8 cellular contexts compared by ENCODE assay signal in the genomic region with DNA sequence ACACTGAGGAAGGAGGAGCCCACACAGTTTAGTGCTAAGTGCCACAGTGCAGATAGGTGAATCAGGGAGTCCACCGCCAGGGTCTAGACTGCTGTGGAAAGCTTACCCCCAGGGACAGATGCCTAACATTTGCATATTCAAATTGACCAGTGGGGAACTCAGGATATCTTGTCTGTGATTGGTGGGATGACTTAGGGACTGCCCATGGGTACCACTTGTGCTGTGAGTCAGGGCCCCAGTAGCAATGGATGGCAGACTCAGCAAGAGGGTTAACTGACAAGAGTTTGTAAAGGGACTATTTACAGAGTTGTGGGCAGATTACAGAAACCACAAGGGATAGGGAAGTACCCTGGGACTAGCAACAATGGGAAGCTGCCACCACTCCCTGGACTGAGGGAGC.
DNase-seq lines count a peak whose midpoint lies in the region; ATAC-seq, FAIRE-seq and TF ChIP-seq lines count a peak whose summit lies in the region.

No MANE protein-coding gene starts in this region.

- no peak overlapping the region for H3K27ac ChIP-seq in GM23248

- peak; percentile 84 for FAIRE-seq in GM12891 (lab: Jason Lieb, UNC)

- no peak for DNase-seq in GM12891 (ENCODE audit: insufficient read length, low spot score)
- DNase-seq in NAMALWA (ENCODE audit: low spot score) = peak; percentile 80
- peak; percentile 22 for DNase-seq in activated naive CD8-positive, alpha-beta T cell treated with anti-CD3 and anti-CD28 coated beads, Interleukin-2, amount 50 U/mL, for 24 hours
- DNase-seq in HFFc6 = no peak
- DNase-seq in GM23248 = no peak
- DNase-seq in G401 (ENCODE audit: low spot score) = no peak
- no peak for DNase-seq in Right ventricle myocardium inferior (ENCODE audit: missing footprints)

- in situ Hi-C loops in GM23248 (cut with MboI) = no loop called here
- in situ Hi-C loops in G401 (cut with HindIII; ENCODE audit: low sequenced_read_pairs) = no loop called here

- H3K27ac Mint-ChIP-seq in activated naive CD8-positive, alpha-beta T cell treated with anti-CD3 and anti-CD28 coated beads, Interleukin-2, amount 50 U/mL, for 24 hours = peak overlapping the region; percentile 60
- no peak overlapping the region for H3K27ac Mint-ChIP-seq in HFFc6

- TF ChIP-seq CTCF in HFFc6 (IDR thresholded peaks at IDR 0.05) = no peak

- H3K79me2 ChIP-seq in GM23248 (ENCODE audit: insufficient read depth) = no peaks in the 10 kb centered on the region

- no peak overlapping the region for H2AFZ ChIP-seq in GM23248

- H4K20me1 ChIP-seq in GM23248 (ENCODE audit: insufficient read depth) = no peaks in the 10 kb centered on the region

- peaks cover 20% of the 10 kb centered on the region for H3K4me1 ChIP-seq in GM23248 (ENCODE audit: insufficient read depth)

- no peak overlapping the region for H3K4me2 ChIP-seq in GM23248 (ENCODE audit: unreplicated experiment)

- no peaks in the 10 kb centered on the region for H3K9me3 ChIP-seq in GM23248 (ENCODE audit: low read depth)

- no peaks in the 10 kb centered on the region for H3K27me3 ChIP-seq in GM23248 (replicated peaks; ENCODE audit: insufficient read depth)

- 90 to 92% methylated on average over 1 of the region's 1 CpG for WGBS in GM23248 (ENCODE audit: low coverage in 1 of 2, low lambda C conversion rate in 2 of 2, missing lambda C conversion rate in 2 of 2), 2 experiments

- TF ChIP-seq POLR2A in GM12891 (IDR thresholded peaks at IDR 0.05; ENCODE audit: low read depth, low read length) = no peak

- H3K4me1 Mint-ChIP-seq in activated naive CD8-positive, alpha-beta T cell treated with anti-CD3 and anti-CD28 coated beads, Interleukin-2, amount 50 U/mL, for 24 hours = peaks cover 37% of the 10 kb centered on the region
- H3K4me1 Mint-ChIP-seq in HFFc6 (ENCODE audit: low read depth) = peaks cover 24% of the 10 kb centered on the region

- H3K9ac ChIP-seq in GM23248 = no peak overlapping the region

- peaks cover 4% of the 10 kb centered on the region; the same call in 1 of the 2 replicates for H3F3A ChIP-seq in GM23248 (ENCODE audit: insufficient read depth)

- H3K9me2 ChIP-seq in GM23248 (ENCODE audit: insufficient read depth) = no peaks in the 10 kb centered on the region

- ATAC-seq in GM21619 (IDR thresholded peaks at IDR 0.05; ENCODE audit: unreplicated experiment) = peak; percentile 75
- peak; percentile 95 for ATAC-seq in activated naive CD8-positive, alpha-beta T cell treated with anti-CD3 and anti-CD28 coated beads, Interleukin-2, amount 50 U/mL, for 24 hours
- ATAC-seq in Right ventricle myocardium inferior = no peak

- no peaks in the 10 kb centered on the region for H3K9me3 Mint-ChIP-seq in activated naive CD8-positive, alpha-beta T cell treated with anti-CD3 and anti-CD28 coated beads, Interleukin-2, amount 50 U/mL, for 24 hours
- no peaks in the 10 kb centered on the region for H3K9me3 Mint-ChIP-seq in HFFc6

- H3K36me3 Mint-ChIP-seq in activated naive CD8-positive, alpha-beta T cell treated with anti-CD3 and anti-CD28 coated beads, Interleukin-2, amount 50 U/mL, for 24 hours (ENCODE audit: low read depth) = no peaks in the 10 kb centered on the region
- no peaks in the 10 kb centered on the region for H3K36me3 Mint-ChIP-seq in HFFc6 (ENCODE audit: low read depth)

- H3K4me3 ChIP-seq in GM23248 = no peak overlapping the region

- no peaks in the 10 kb centered on the region for H3K36me3 ChIP-seq in GM23248 (ENCODE audit: low read depth)

- H3K4me3 Mint-ChIP-seq in activated naive CD8-positive, alpha-beta T cell treated with anti-CD3 and anti-CD28 coated beads, Interleukin-2, amount 50 U/mL, for 24 hours = no peak overlapping the region
- H3K4me3 Mint-ChIP-seq in HFFc6 = no peak overlapping the region

- H3K27me3 Mint-ChIP-seq in activated naive CD8-positive, alpha-beta T cell treated with anti-CD3 and anti-CD28 coated beads, Interleukin-2, amount 50 U/mL, for 24 hours = peaks cover 6% of the 10 kb centered on the region
- H3K27me3 Mint-ChIP-seq in HFFc6 (ENCODE audit: insufficient read depth) = no peaks in the 10 kb centered on the region

- intact Hi-C loops in Right ventricle myocardium inferior (cut with DNase I) = loop anchor here (5.0 kb wide), 1 partner anchor 357 kb away; no protein-coding TSS in a partner anchor

TF ChIP-seq in GM12891, 5 proteins besides CTCF, POLR2A, EP300 and RAD21:
- TF ChIP-seq POU2F2 (IDR thresholded peaks at IDR 0.05; ENCODE audit: low read depth, low read length) (peak; percentile 94), PAX5 (IDR thresholded peaks at IDR 0.05; ENCODE audit: insufficient read depth, low read length, severe bottlenecking) (no peak)

Comparison
In these comparisons a context has a peak if more than half of its experiments do, and no peak if none do; other contexts are left out.
1. DNase-seq: peak in NAMALWA (single experiment) and activated naive CD8-positive, alpha-beta T cell treated with anti-CD3 and anti-CD28 coated beads, Interleukin-2, amount 50 U/mL, for 24 hours (single experiment); none in GM12891 (single experiment), HFFc6 (single experiment), GM23248 (single experiment), G401 (single experiment) and Right ventricle myocardium inferior (single experiment).